9 cellular contexts compared by ENCODE assay signal in genomic region chr10:95832216-95833037, GRCh38.
DNase-seq lines count a peak whose midpoint lies in the region; ATAC-seq and TF ChIP-seq lines count a peak whose summit lies in the region.
"Had no signal": no experiment of that assay in that cellular context is flagged by ENCODE, and none has a peak within 500 bp of the region (broad histone marks: within the 10 kb centered on the region; RNA-seq: fewer than 3 reads in every experiment).

No MANE protein-coding gene starts in this region.

- intact Hi-C loops in upper lobe of right lung (cut with DNase I), result no loop called here

- peak overlapping the region; percentile 43 for H3K27ac ChIP-seq in upper lobe of right lung

- no peak overlapping the region for H3K4me3 Mint-ChIP-seq in nephron progenitor cell

- H3K9me3 Mint-ChIP-seq in activated naive CD4-positive, alpha-beta T cell treated with anti-CD3 and anti-CD28 coated beads, Interleukin-2, amount 50 U/mL, for 72 hours, result no peaks in the 10 kb centered on the region
- H3K9me3 Mint-ChIP-seq in nephron progenitor cell, result no peaks in the 10 kb centered on the region

- no peaks in the 10 kb centered on the region for H3K27me3 ChIP-seq in upper lobe of right lung

- DNase-seq in stimulated activated CD8-positive, alpha-beta memory T cell treated with anti-CD3 and anti-CD28 coated beads, Interleukin-12 subunit alpha, Interleukin-12 subunit beta, amount 100 ng/mL, for 4 hours (ENCODE audit: low read depth), result peak; percentile 17
- DNase-seq in stimulated activated CD8-positive, alpha-beta memory T cell treated with anti-CD3 and anti-CD28 coated beads, Interleukin-4, amount 100 ng/mL, for 48 hours, result no peak
- DNase-seq in activated naive CD4-positive, alpha-beta T cell treated with anti-CD3 and anti-CD28 coated beads, Interleukin-2, amount 50 U/mL, for 72 hours (ENCODE audit: low spot score in 2 of 2), result peak in 1 of 2 donors; percentile 32
- no peak for DNase-seq in upper lobe of right lung
- no peak for DNase-seq in COLO829 (ENCODE audit: low spot score)
- no peak for DNase-seq in cerebellum (ENCODE audit: low spot score)
- DNase-seq in nephron progenitor cell, result no peak

- peaks cover 3% of the 10 kb centered on the region for H3K27me3 Mint-ChIP-seq in nephron progenitor cell (ENCODE audit: low read depth, poor library complexity)

- H3K4me1 Mint-ChIP-seq in nephron progenitor cell, result no peaks in the 10 kb centered on the region

- peaks cover 7% of the 10 kb centered on the region for H3K4me1 ChIP-seq in upper lobe of right lung

- no peak overlapping the region for H3K4me3 ChIP-seq in upper lobe of right lung
- H3K4me3 ChIP-seq: lung had no signal

- TF ChIP-seq CTCF in upper lobe of right lung (IDR thresholded peaks at IDR 0.05), result no peak
- TF ChIP-seq CTCF in nephron progenitor cell (IDR thresholded peaks at IDR 0.05), result no peak

- no peaks in the 10 kb centered on the region for H3K36me3 Mint-ChIP-seq in activated naive CD4-positive, alpha-beta T cell treated with anti-CD3 and anti-CD28 coated beads, Interleukin-2, amount 50 U/mL, for 72 hours
- H3K36me3 Mint-ChIP-seq in nephron progenitor cell (ENCODE audit: low read depth), result no peaks in the 10 kb centered on the region

- no peaks in the 10 kb centered on the region for H3K9me3 ChIP-seq in upper lobe of right lung

- peak; percentile 78 for ATAC-seq in HG03108 (IDR thresholded peaks at IDR 0.05; ENCODE audit: unreplicated experiment)
- peak; percentile 84 to 96 for ATAC-seq in activated naive CD4-positive, alpha-beta T cell treated with anti-CD3 and anti-CD28 coated beads, Interleukin-2, amount 50 U/mL, for 72 hours
- ATAC-seq in upper lobe of right lung, result peak; percentile 33

- peak overlapping the region; percentile 66 to 90 for H3K27ac Mint-ChIP-seq in activated naive CD4-positive, alpha-beta T cell treated with anti-CD3 and anti-CD28 coated beads, Interleukin-2, amount 50 U/mL, for 72 hours
- no peak overlapping the region for H3K27ac Mint-ChIP-seq in nephron progenitor cell

- no peaks in the 10 kb centered on the region for H3K36me3 ChIP-seq in upper lobe of right lung

Comparison
In these comparisons a context has a peak if more than half of its experiments do, and no peak if none do; other contexts are left out.
1. ATAC-seq: peak in every context shown above with its lines; median percentile 90 in activated naive CD4-positive, alpha-beta T cell treated with anti-CD3 and anti-CD28 coated beads, Interleukin-2, amount 50 U/mL, for 72 hours; 78 in HG03108; 33 in upper lobe of right lung.